8 cellular contexts compared by ENCODE assay signal in genomic region chr4:86934772-86935498, GRCh38. TPM values are rescaled to one million over a fixed set of nuclear protein-coding genes. Genes with fewer than 3 reads are reported as not detected.
DNase-seq lines count a peak whose midpoint lies in the region; ATAC-seq, FAIRE-seq and TF ChIP-seq lines count a peak whose summit lies in the region.

Gene AFF1, plus strand, starts transcription at chr4:86935011. Its CDS starts 13,523 bp downstream, at chr4:86948534.

- FAIRE-seq in GM12891 (lab: Jason Lieb, UNC) = peak; percentile 98

- peaks cover 48 to 53% (median 52%) of the 10 kb centered on the region in 3 donors for H3K4me1 Mint-ChIP-seq in T-cell

- peaks cover 0 to 24% (median 5%) of the 10 kb centered on the region in 9 donors for H3K36me3 ChIP-seq in heart right ventricle
- no peaks in the 10 kb centered on the region for H3K36me3 ChIP-seq in prostate gland
- no peaks in the 10 kb centered on the region for H3K36me3 ChIP-seq in urinary bladder (ENCODE audit: insufficient read depth)

- peak within 1 kb of the TSS; percentile 96 to 98 for H3K27ac Mint-ChIP-seq in T-cell

- H3K27me3 ChIP-seq in heart right ventricle = no peaks in the 10 kb centered on the region
- no peaks in the 10 kb centered on the region for H3K27me3 ChIP-seq in prostate gland (replicated peaks; ENCODE audit: insufficient read depth)

- peak; percentile 39 for ATAC-seq in HG02840 (IDR thresholded peaks at IDR 0.05; ENCODE audit: low FRiP score, unreplicated experiment)
- peak; percentile 77 to 84 (median 80) for ATAC-seq in T-cell (replicated peaks in 1 of 4)
- ATAC-seq in heart right ventricle = peak; percentile 93 to 97 (median 94)

- H3K9me3 Mint-ChIP-seq in T-cell = no peaks in the 10 kb centered on the region

- DNase-seq in GM12891 (ENCODE audit: insufficient read length, low spot score) (peak; percentile 78), NCI-H1436 treated with DMSO at 0.1 percent for 48 hours (lab: John Stamatoyannopoulos, UW) (peak; percentile 10), T-cell (peak; percentile 70 to 91 (median 82)), heart right ventricle (peak; percentile 94 to 96), prostate gland (ENCODE audit: low spot score) (peak; percentile 90)

- TF ChIP-seq POLR2A in GM12891 (IDR thresholded peaks at IDR 0.05; ENCODE audit: low read depth, low read length) = peak; percentile 80
- TF ChIP-seq POLR2A in prostate gland (IDR thresholded peaks at IDR 0.05) = peak; percentile 89

- POLR2A ChIA-PET in T-cell (lab: Charles Lee) = interaction anchor here (0.5 to 2.7 kb wide), 17 partner anchors 11 to 1678 kb away, joined by 3 to 34 read pairs (median 4); no protein-coding TSS in a partner anchor

- H3K36me3 Mint-ChIP-seq in T-cell = peaks cover 7% of the 10 kb centered on the region

- peak; percentile 22 to 75 (median 61) for TF ChIP-seq CTCF in heart right ventricle (IDR thresholded peaks at IDR 0.05)
- TF ChIP-seq CTCF in prostate gland (IDR thresholded peaks at IDR 0.05) = peak; percentile 64 to 80 (median 72)

- CTCF ChIA-PET in T-cell (lab: Charles Lee) = interaction anchor here (0.5 to 3.3 kb wide), 27 partner anchors 11 to 294 kb away, joined by 3 to 50 read pairs (median 3); partner anchors contain the start of gene KLHL8 (in 1 of the 2)

- intact Hi-C loops in heart right ventricle (cut with DNase I) = loop anchor here in 8 of 10 donors (2.0 to 5.0 kb wide), 4 partner anchors 72 to 286 kb away; partner anchors contain the start of gene KLHL8 (in 1 of the 8)
- intact Hi-C loops in prostate gland (cut with DNase I) = loop anchor here (1.0 to 5.0 kb wide), 3 partner anchors 72 to 287 kb away; partner anchors contain the start of gene KLHL8

- H3K4me1 ChIP-seq in heart right ventricle = peaks cover 0 to 52% (median 35%) of the 10 kb centered on the region in 9 donors
- peaks cover 6% of the 10 kb centered on the region for H3K4me1 ChIP-seq in prostate gland (replicated peaks)
- H3K4me1 ChIP-seq in urinary bladder (ENCODE audit: insufficient read depth) = peaks cover 2% of the 10 kb centered on the region

- no peaks in the 10 kb centered on the region for H3K27me3 Mint-ChIP-seq in T-cell

- H3K9me3 ChIP-seq in heart right ventricle (no peaks in the 10 kb centered on the region), prostate gland (no peaks in the 10 kb centered on the region)

- H3K4me3 ChIP-seq in heart right ventricle = peak within 1 kb of the TSS; percentile 52 to 99 (median 94)
- H3K4me3 ChIP-seq in prostate gland = peak within 1 kb of the TSS; percentile 84 to 93
- peak within 1 kb of the TSS; percentile 82 for H3K4me3 ChIP-seq in urinary bladder (ENCODE audit: low read depth, low read length)

- WGBS in adipose tissue, 3 donors = 0 to 1% (median 0%) methylated on average over 78 to 92 of the region's 92 CpGs
- WGBS in heart right ventricle, 2 donors = 1% methylated on average over 86 to 92 of the region's 92 CpGs
- under 1% methylated on average over 52 of the region's 92 CpGs for WGBS in prostate gland
- WGBS in urinary bladder = under 1% methylated on average over 92 of the region's 92 CpGs

- H3K27ac ChIP-seq in adipose tissue (ENCODE audit: low read depth, low read length) = peak within 1 kb of the TSS; percentile 94
- peak within 1 kb of the TSS; percentile 94 to 100 (median 98) for H3K27ac ChIP-seq in heart right ventricle
- H3K27ac ChIP-seq in prostate gland = peak within 1 kb of the TSS; percentile 97 to 98
- peak within 1 kb of the TSS; percentile 95 for H3K27ac ChIP-seq in urinary bladder (ENCODE audit: low read depth)

- H3K4me3 Mint-ChIP-seq in T-cell = peak within 1 kb of the TSS; percentile 84 to 92 (median 87)

TF ChIP-seq in GM12891, 5 proteins besides CTCF, POLR2A, EP300 and RAD21:
- TF ChIP-seq TAF1 (IDR thresholded peaks at IDR 0.05; ENCODE audit: low read depth, low read length) (0 out of 2 replicates have a peak, but pooled peaks have one; percentile 37), POLR2AphosphoS5 (IDR thresholded peaks at IDR 0.05; ENCODE audit: low read depth, low read length) (peak; percentile 80), PAX5 (IDR thresholded peaks at IDR 0.05; ENCODE audit: insufficient read depth, low read length, severe bottlenecking) (peak; percentile 78), SPI1 (IDR thresholded peaks at IDR 0.05; ENCODE audit: low read depth, low read length) (no peak)
TF ChIP-seq in GM12891: peak in this region for 3.

RNA-seq across cellular contexts. Expression of gene AFF1, which starts in this region (rescaled TPM):
- 17.2 TPM for polyA plus RNA-seq in GM12891 (2012; ENCODE audit: low read depth, missing spikeins)
- total RNA-seq in T-cell (100 to 1,000 TPM in 2 of 5 donors, 10 to 100 TPM in 3; 65.3 to 112 (median 93.4) TPM), heart right ventricle (10 to 100 TPM; 59.5 to 90.2 (median 77.3) TPM), prostate gland (10 to 100 TPM; 69.7 to 92.5 TPM), urinary bladder (32.8 TPM)
- polyA plus RNA-seq in adipose tissue (10 to 100 TPM; 10.0 to 19.8 (median 17.8) TPM), heart right ventricle (10 to 100 TPM; 44.4 to 70.7 TPM), urinary bladder (22.8 TPM)

Comparison
In these comparisons a context has a peak if more than half of its experiments do, and no peak if none do; other contexts are left out.
1. Peak in every context shown above with its lines: DNase-seq, ATAC-seq, H3K4me3 ChIP-seq and H3K27ac ChIP-seq.
2. DNase-seq: peak in every context shown above with its lines; median percentile 95 in heart right ventricle; 90 in prostate gland; 82 in T-cell; 78 in GM12891; 10 in NCI-H1436 treated with DMSO at 0.1 percent for 48 hours.
3. ATAC-seq: peak in every context shown above with its lines; median percentile 94 in heart right ventricle; 80 in T-cell; 39 in HG02840.